ENCODE assay signal across 16 cellular contexts in genomic region chr11:130123414-130124040, GRCh38. TPM values are rescaled to one million over a fixed set of nuclear protein-coding genes. Genes with fewer than 3 reads are reported as not detected.
DNase-seq lines count a peak whose midpoint lies in the region; ATAC-seq and TF ChIP-seq lines count a peak whose summit lies in the region.
"Had no signal": no experiment of that assay in that cellular context is flagged by ENCODE, and none has a peak within 500 bp of the region (broad histone marks: within the 10 kb centered on the region; RNA-seq: fewer than 3 reads in every experiment).

No MANE protein-coding gene starts in this region.

- no peak overlapping the region for H3K4me3 ChIP-seq in breast epithelium
- H3K4me3 ChIP-seq in right lobe of liver, result no peak overlapping the region
- H3K4me3 ChIP-seq in thyroid gland (replicated peaks in 1 of 3), result no peak overlapping the region
- H3K4me3 ChIP-seq in prostate gland, result no peak overlapping the region
- H3K4me3 ChIP-seq: psoas muscle had no signal

- H3K36me3 ChIP-seq in breast epithelium (no peaks in the 10 kb centered on the region), right lobe of liver (peaks cover 0 to 28% (median 4%) of the 10 kb centered on the region in 4 donors), thyroid gland (peaks cover 20 to 23% of the 10 kb centered on the region in 2 donors), prostate gland (peaks cover 0 to 4% of the 10 kb centered on the region in 2 donors)

- TF ChIP-seq CTCF in breast epithelium (IDR thresholded peaks at IDR 0.05), result no peak
- no peak for TF ChIP-seq CTCF in right lobe of liver (IDR thresholded peaks at IDR 0.05)
- no peak for TF ChIP-seq CTCF in thyroid gland (IDR thresholded peaks at IDR 0.05)
- TF ChIP-seq CTCF in prostate gland (IDR thresholded peaks at IDR 0.05), result no peak

- no peak for ATAC-seq in right lobe of liver
- ATAC-seq: activated T-cell treated with anti-CD3 and anti-CD28 coated beads, Interleukin-2, amount 50 U/mL, for 4 hours; CD8-positive, alpha-beta T cell; stimulated activated naive CD8-positive, alpha-beta T cell treated with anti-CD3 and anti-CD28 coated beads, Interleukin-15, Interleukin-2, amounts not matched to agents 100 U/mL and 50 U/mL, for 24 hours had no signal

- peak overlapping the region; percentile 78 to 82 for H3K27ac ChIP-seq in breast epithelium
- peak overlapping the region; percentile 9 to 74 (median 54) for H3K27ac ChIP-seq in right lobe of liver
- H3K27ac ChIP-seq in thyroid gland, result peak overlapping the region; percentile 64 to 84 (median 77)
- no peak overlapping the region for H3K27ac ChIP-seq in prostate gland

- DNase-seq in MV-4-11 (lab: John Stamatoyannopoulos, UW) (peak; percentile 61), breast epithelium (ENCODE audit: low spot score in 2 of 2) (no peak), right lobe of liver (no peak), thyroid gland (no peak), prostate gland (ENCODE audit: low spot score) (no peak), AG20443 (ENCODE audit: low spot score) (no peak)
- no peak for DNase-seq in activated CD4-positive, alpha-beta T cell treated with anti-CD3 and anti-CD28 coated beads, Interleukin-2, amount 50 U/mL, for 48 hours
- no peak for DNase-seq in activated naive CD4-positive, alpha-beta T cell treated with Interleukin-2 at 50 U/mL for 16 hours
- DNase-seq: activated CD4-positive, CD25-positive, alpha-beta regulatory T cell treated with anti-CD3 and anti-CD28 coated beads, Interleukin-2, amount 50 U/mL, for 72 hours; activated T-cell treated with anti-CD3 and anti-CD28 coated beads, Interleukin-2, amount 50 U/mL, for 4 hours; CD8-positive, alpha-beta T cell; hippocampal formation; NCI-H2081 treated with DMSO at 0.1 percent for 48 hours; stimulated activated CD4-positive, alpha-beta T cell treated with anti-CD3 and anti-CD28 coated beads, Interleukin-4, amount 100 ng/mL, for 4 hours; stimulated activated naive CD8-positive, alpha-beta T cell treated with anti-CD3 and anti-CD28 coated beads, Interleukin-15, Interleukin-2, amounts not matched to agents 100 U/mL and 50 U/mL, for 24 hours had no signal

- intact Hi-C loops in breast epithelium (cut with DNase I; ENCODE audit: low total_unique reads) (no loop called here), right lobe of liver (cut with DNase I) (no loop called here), thyroid gland (cut with DNase I) (loop anchor here (10.0 kb wide), 1 partner anchor 49 kb away; no protein-coding TSS in a partner anchor), prostate gland (cut with DNase I) (loop anchor here (5.0 to 10.0 kb wide), 2 partner anchors 49 to 121 kb away; partner anchors contain the start of gene PRDM10)

- peaks cover 4 to 9% of the 10 kb centered on the region in 2 donors for H3K4me1 ChIP-seq in breast epithelium
- H3K4me1 ChIP-seq in right lobe of liver, result peaks cover 0 to 34% (median 18%) of the 10 kb centered on the region in 4 donors
- peaks cover 27 to 51% of the 10 kb centered on the region in 2 donors for H3K4me1 ChIP-seq in thyroid gland
- H3K4me1 ChIP-seq in prostate gland (replicated peaks), result no peaks in the 10 kb centered on the region

- no peak for TF ChIP-seq POLR2A in breast epithelium (IDR thresholded peaks at IDR 0.05)
- TF ChIP-seq POLR2A in right lobe of liver (IDR thresholded peaks at IDR 0.05), result no peak
- no peak for TF ChIP-seq POLR2A in thyroid gland (IDR thresholded peaks at IDR 0.05)
- TF ChIP-seq POLR2A in prostate gland (IDR thresholded peaks at IDR 0.05), result no peak

- 85% methylated on average over 18 of the region's 32 CpGs for WGBS in right lobe of liver (ENCODE audit: insufficient coverage, low coverage, low lambda C conversion rate, missing lambda C conversion rate)
- WGBS in thyroid gland, 2 donors, result 94% methylated on average over 27 to 32 of the region's 32 CpGs
- 91% methylated on average over 32 of the region's 32 CpGs for WGBS in prostate gland

- H3K9me3 ChIP-seq in breast epithelium (no peaks in the 10 kb centered on the region), right lobe of liver (no peaks in the 10 kb centered on the region), thyroid gland (no peaks in the 10 kb centered on the region), prostate gland (no peaks in the 10 kb centered on the region)
- H3K9me3 ChIP-seq: psoas muscle had no signal

- H3K27me3 ChIP-seq in breast epithelium (no peaks in the 10 kb centered on the region), right lobe of liver (no peaks in the 10 kb centered on the region), thyroid gland (no peaks in the 10 kb centered on the region), prostate gland (replicated peaks; ENCODE audit: insufficient read depth) (no peaks in the 10 kb centered on the region)

RNA-seq across cellular contexts. Expression of gene ST14, which starts 36.1 kb away (rescaled TPM):
- total RNA-seq in breast epithelium, result 10 to 100 TPM in 2 of 3 donors, 1 to 10 TPM in 1; 9.9 to 89.0 (median 48.5) TPM
- total RNA-seq in right lobe of liver, result 10 to 100 TPM in 3 of 6 experiments, 1 to 10 TPM in 3; 2.5 to 16.7 (median 10.8) TPM
- 100 to 1,000 TPM in 2 of 4 donors, 10 to 100 TPM in 2; 53.3 to 102 (median 90.7) TPM for total RNA-seq in thyroid gland
- total RNA-seq in prostate gland, result 100 to 1,000 TPM in 1 of 2 donors, 10 to 100 TPM in 1; 39.8 to 114 TPM

RNA-seq across cellular contexts. Expression of gene APLP2, which starts 53.8 kb away (rescaled TPM):
- total RNA-seq in breast epithelium (100 to 1,000 TPM; 305 to 560 (median 418) TPM), right lobe of liver (100 to 1,000 TPM; 184 to 255 (median 252) TPM), thyroid gland (1,000 to 10,000 TPM in 1 of 4 donors, 100 to 1,000 TPM in 3; 782 to 1,078 (median 902) TPM), prostate gland (100 to 1,000 TPM; 222 to 434 TPM)

Comparison
In these comparisons a context has a peak if more than half of its experiments do, and no peak if none do; other contexts are left out.
1. H3K27ac ChIP-seq: peak in breast epithelium (2 of 2), right lobe of liver (3 of 3) and thyroid gland (3 of 3); none in prostate gland (0 of 2).
2. intact Hi-C loops: an anchor here in thyroid gland (10.0 kb wide) and prostate gland (5.0 to 10.0 kb wide); none called in breast epithelium and right lobe of liver.